8 cellular contexts compared by ENCODE assay signal in the genomic region with DNA sequence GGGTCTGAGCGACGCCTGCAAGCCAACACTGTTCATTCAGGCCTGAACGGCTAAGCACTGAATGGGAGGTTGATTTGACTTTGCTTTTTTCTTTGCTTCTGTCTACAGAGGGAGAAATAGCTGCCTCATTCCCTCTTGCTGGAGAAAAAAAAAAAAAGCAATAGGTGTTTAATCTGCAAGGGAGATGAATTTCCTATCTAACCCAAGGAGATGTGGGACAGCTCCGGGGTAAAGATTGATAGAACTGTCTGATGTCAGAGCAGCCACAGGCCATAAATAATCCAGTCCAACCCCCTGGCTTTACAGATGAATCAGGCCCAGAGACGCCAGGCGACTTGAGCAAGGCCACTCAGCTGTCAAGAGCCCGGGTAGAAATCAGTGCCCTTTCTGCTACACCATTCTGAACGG.
A peak's percentile ranks its signal among the peaks of the same experiment; 100 is the strongest.
DNase-seq lines count a peak whose midpoint lies in the region; ATAC-seq, FAIRE-seq and TF ChIP-seq lines count a peak whose summit lies in the region.

No MANE protein-coding gene starts in this region.

- in situ Hi-C loops in gastrocnemius medialis (cut with MboI; ENCODE audit: low sequenced_read_pairs in 4 of 4): no loop called here

- H3K4me1 ChIP-seq in HCT116 (ENCODE audit: control insufficient read depth in 1 of 2, insufficient read depth in 2 of 2, low read length in 2 of 2) (peaks cover 15 to 34% of the 10 kb centered on the region in 2 experiments), foreskin keratinocyte (peaks cover 12% of the 10 kb centered on the region), gastrocnemius medialis (peaks cover 13 to 27% of the 10 kb centered on the region in 2 donors)

- H3K4me3 ChIP-seq in HCT116 (replicated peaks in 1 of 2; ENCODE audit: low read depth in 1 of 2, low read length in 2 of 2) (peak overlapping the region; percentile 43 to 85), SU-DHL-6 (ENCODE audit: insufficient read depth, low read length, poor library complexity, severe bottlenecking) (peak overlapping the region; percentile 51), gastrocnemius medialis (peak overlapping the region; percentile 58 to 85 (median 74))

- no peak for ATAC-seq in HCT116
- no peak for ATAC-seq in foreskin keratinocyte
- ATAC-seq in gastrocnemius medialis: no peak
- no peak for ATAC-seq in HG03039 (IDR thresholded peaks at IDR 0.05; ENCODE audit: unreplicated experiment)

- H3K9me3 ChIP-seq in HCT116 (ENCODE audit: control insufficient read depth in 1 of 2, insufficient read depth in 1 of 2, low read depth in 1 of 2, low read length in 2 of 2) (no peaks in the 10 kb centered on the region), SU-DHL-6 (ENCODE audit: insufficient read depth, low read length) (no peaks in the 10 kb centered on the region), gastrocnemius medialis (no peaks in the 10 kb centered on the region)

- BruUV-seq in HCT116 (replicated peaks; lab: Mats Ljungman, UMichigan): TSS peak; percentile 73

- H3K27ac ChIP-seq in HCT116 (ENCODE audit: low read depth, low read length) (peak overlapping the region; percentile 9; the same call in 1 of the 2 replicates), SU-DHL-6 (ENCODE audit: low read depth, low read length) (no peak overlapping the region), foreskin keratinocyte (peak overlapping the region; percentile 18), gastrocnemius medialis (peak overlapping the region; percentile 95 to 97 (median 96))

- RAD21 ChIA-PET in HCT116 (lab: Charles Lee; ENCODE audit: low non-redundant PET in 1 of 2, low total read pairs in 2 of 2, uncharacterized antibody in 2 of 2, unreplicated experiment in 2 of 2): no interaction called here

- H3K9ac ChIP-seq in HCT116 (ENCODE audit: low read length) (peak overlapping the region; percentile 43), SU-DHL-6 (ENCODE audit: low read length) (peak overlapping the region; percentile 54)

- H3K9me2 ChIP-seq in HCT116 (ENCODE audit: insufficient read depth): no peaks in the 10 kb centered on the region
- no peaks in the 10 kb centered on the region for H3K9me2 ChIP-seq in SU-DHL-6 (replicated peaks; ENCODE audit: insufficient read depth, low read length)

- POLR2A ChIA-PET in HCT116 (lab: Charles Lee): no interaction called here

- H2AFZ ChIP-seq in HCT116 (ENCODE audit: low read depth, low read length, poor library complexity, severe bottlenecking) (peak overlapping the region; percentile 85), SU-DHL-6 (ENCODE audit: low read depth, low read length, severe bottlenecking) (peak overlapping the region; percentile 97)

- CTCF ChIA-PET in HCT116 (lab: Charles Lee): interaction anchor here (1.8 kb wide), 1 partner anchor 10 kb away, joined by 6 read pairs; no protein-coding TSS in a partner anchor

- FAIRE-seq in D721Med (lab: Jason Lieb, UNC) (no peak), urothelium cell line (lab: Jason Lieb, UNC) (no peak)

- no peaks in the 10 kb centered on the region for H3F3A ChIP-seq in SU-DHL-6 (ENCODE audit: insufficient read depth)

- H3K79me2 ChIP-seq in HCT116 (ENCODE audit: insufficient read depth, low read length) (no peaks in the 10 kb centered on the region), SU-DHL-6 (ENCODE audit: insufficient read depth, low read length) (no peaks in the 10 kb centered on the region)

- intact Hi-C loops in HCT116 (cut with micrococcal nuclease) (loop anchor here (5.0 kb wide), 1 partner anchor 728 kb away; a partner anchor contains a TSS), gastrocnemius medialis (cut with DNase I; ENCODE audit: low total_unique reads) (loop anchor here (1.0 to 2.0 kb wide), 3 partner anchors 14 to 157 kb away; no protein-coding TSS in a partner anchor)

- H3K27me3 ChIP-seq in HCT116 (ENCODE audit: insufficient read depth, low read length) (no peaks in the 10 kb centered on the region), SU-DHL-6 (ENCODE audit: low read length) (no peaks in the 10 kb centered on the region), foreskin keratinocyte (no peaks in the 10 kb centered on the region), gastrocnemius medialis (no peaks in the 10 kb centered on the region)

- no peak for TF ChIP-seq RAD21 in HCT116 (IDR thresholded peaks at IDR 0.05; ENCODE audit: low read depth)

- no peak for DNase-seq in HCT116 (ENCODE audit: low read depth, low spot score)
- no peak for DNase-seq in foreskin keratinocyte
- no peak for DNase-seq in gastrocnemius medialis
- no peak for DNase-seq in D721Med (ENCODE audit: insufficient read length, low spot score)
- no peak for DNase-seq in urothelium cell line (ENCODE audit: low spot score)
- DNase-seq in NCI-H1694 (lab: John Stamatoyannopoulos, UW): no peak

- H4K20me1 ChIP-seq in HCT116 (ENCODE audit: insufficient read depth) (no peaks in the 10 kb centered on the region), SU-DHL-6 (ENCODE audit: low read depth, low read length) (no peaks in the 10 kb centered on the region)

- peak overlapping the region; percentile 96 for H3K4me2 ChIP-seq in HCT116 (ENCODE audit: low read length)
- peak overlapping the region; percentile 73 for H3K4me2 ChIP-seq in SU-DHL-6 (ENCODE audit: low read depth, low read length, poor library complexity, severe bottlenecking)

- TF ChIP-seq POLR2A in HCT116 (IDR thresholded peaks at IDR 0.05; ENCODE audit: borderline replicate concordance, extremely low read depth, insufficient read depth, insufficient read length) (no peak), gastrocnemius medialis (IDR thresholded peaks at IDR 0.05) (no peak)

- TF ChIP-seq CTCF in HCT116 (IDR thresholded peaks at IDR 0.05 in 2 of 3, conservative IDR thresholded peaks at IDR 0.05 in 1 of 3; ENCODE audit: borderline replicate concordance in 1 of 3, insufficient read depth in 1 of 3, low read depth in 2 of 3, low read length in 2 of 3) (no peak), SU-DHL-6 (IDR thresholded peaks at IDR 0.05; ENCODE audit: insufficient read depth, low read length, poor library complexity, severe bottlenecking) (no peak), foreskin keratinocyte (conservative IDR thresholded peaks at IDR 0.05) (no peak), gastrocnemius medialis (IDR thresholded peaks at IDR 0.05 in 4 of 5, conservative IDR thresholded peaks at IDR 0.05 in 1 of 5) (no peak), D721Med (IDR thresholded peaks at IDR 0.05; ENCODE audit: insufficient read depth, missing control alignments) (no peak)

- H3K36me3 ChIP-seq in HCT116 (ENCODE audit: control insufficient read depth in 1 of 2, insufficient read depth in 2 of 2, low read length in 2 of 2): no peaks in the 10 kb centered on the region
- H3K36me3 ChIP-seq in SU-DHL-6 (ENCODE audit: low read length): no peaks in the 10 kb centered on the region
- H3K36me3 ChIP-seq in gastrocnemius medialis: no peaks in the 10 kb centered on the region

TF ChIP-seq in HCT116, 20 proteins besides CTCF, POLR2A, EP300 and RAD21:
- TF ChIP-seq POLR2AphosphoS5 (IDR thresholded peaks at IDR 0.05; ENCODE audit: low read depth, low read length) (no peak), CEBPB (IDR thresholded peaks at IDR 0.05; ENCODE audit: low read depth) (no peak), YY1 (IDR thresholded peaks at IDR 0.05; ENCODE audit: extremely low read depth, insufficient replicate concordance, low read depth, low read length) (no peak), EZH2phosphoT487 (IDR thresholded peaks at IDR 0.05; ENCODE audit: borderline replicate concordance) (no peak), FOSL1 (IDR thresholded peaks at IDR 0.05; ENCODE audit: low read depth) (no peak), EGR1 (IDR thresholded peaks at IDR 0.05; ENCODE audit: low read depth) (no peak), CBX3 (IDR thresholded peaks at IDR 0.05; ENCODE audit: low read depth) (no peak), TCF7L2 (IDR thresholded peaks at IDR 0.05; ENCODE audit: borderline replicate concordance, extremely low read depth, insufficient read depth, insufficient read length) (no peak), EZH2 (IDR thresholded peaks at IDR 0.05) (no peak), SP1 (IDR thresholded peaks at IDR 0.05; ENCODE audit: low read depth) (no peak), ZNF274 (IDR thresholded peaks at IDR 0.05; ENCODE audit: low read depth, low read length) (no peak), SIN3A (IDR thresholded peaks at IDR 0.05; ENCODE audit: low read depth) (no peak)
- TF ChIP-seq, protein P1, sequence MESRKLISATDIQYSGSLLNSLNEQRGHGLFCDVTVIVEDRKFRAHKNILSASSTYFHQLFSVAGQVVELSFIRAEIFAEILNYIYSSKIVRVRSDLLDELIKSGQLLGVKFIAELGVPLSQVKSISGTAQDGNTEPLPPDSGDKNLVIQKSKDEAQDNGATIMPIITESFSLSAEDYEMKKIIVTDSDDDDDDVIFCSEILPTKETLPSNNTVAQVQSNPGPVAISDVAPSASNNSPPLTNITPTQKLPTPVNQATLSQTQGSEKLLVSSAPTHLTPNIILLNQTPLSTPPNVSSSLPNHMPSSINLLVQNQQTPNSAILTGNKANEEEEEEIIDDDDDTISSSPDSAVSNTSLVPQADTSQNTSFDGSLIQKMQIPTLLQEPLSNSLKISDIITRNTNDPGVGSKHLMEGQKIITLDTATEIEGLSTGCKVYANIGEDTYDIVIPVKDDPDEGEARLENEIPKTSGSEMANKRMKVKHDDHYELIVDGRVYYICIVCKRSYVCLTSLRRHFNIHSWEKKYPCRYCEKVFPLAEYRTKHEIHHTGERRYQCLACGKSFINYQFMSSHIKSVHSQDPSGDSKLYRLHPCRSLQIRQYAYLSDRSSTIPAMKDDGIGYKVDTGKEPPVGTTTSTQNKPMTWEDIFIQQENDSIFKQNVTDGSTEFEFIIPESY (IDR thresholded peaks at IDR 0.05; ENCODE audit: extremely low read depth, insufficient replicate concordance, low read length): no peak
- TF ChIP-seq, protein P2, sequence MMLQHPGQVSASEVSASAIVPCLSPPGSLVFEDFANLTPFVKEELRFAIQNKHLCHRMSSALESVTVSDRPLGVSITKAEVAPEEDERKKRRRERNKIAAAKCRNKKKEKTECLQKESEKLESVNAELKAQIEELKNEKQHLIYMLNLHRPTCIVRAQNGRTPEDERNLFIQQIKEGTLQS (IDR thresholded peaks at IDR 0.05): no peak
- TF ChIP-seq, protein P3, sequence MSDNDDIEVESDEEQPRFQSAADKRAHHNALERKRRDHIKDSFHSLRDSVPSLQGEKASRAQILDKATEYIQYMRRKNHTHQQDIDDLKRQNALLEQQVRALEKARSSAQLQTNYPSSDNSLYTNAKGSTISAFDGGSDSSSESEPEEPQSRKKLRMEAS (IDR thresholded peaks at IDR 0.05): no peak
